27 cellular contexts compared by ENCODE assay signal in genomic region chr19:1520203-1520780, GRCh38. TPM values are rescaled to one million over a fixed set of nuclear protein-coding genes. Genes with fewer than 3 reads are reported as not detected.
DNase-seq lines count a peak whose midpoint lies in the region; ATAC-seq, FAIRE-seq and TF ChIP-seq lines count a peak whose summit lies in the region.
"Had no signal": no experiment of that assay in that cellular context is flagged by ENCODE, and none has a peak within 500 bp of the region (broad histone marks: within the 10 kb centered on the region; RNA-seq: fewer than 3 reads in every experiment).

No MANE protein-coding gene starts in this region.

- peak overlapping the region; percentile 59; the same call in 1 of the 2 replicates for H3K4me2 ChIP-seq in MM.1S (ENCODE audit: low read depth, low read length)
- H3K4me2 ChIP-seq in HepG2 (ENCODE audit: low read depth, low read length) = 0 out of 2 replicates have a peak overlapping the region, but pooled peaks have one; percentile 3
- H3K4me2 ChIP-seq in PC-3 (ENCODE audit: low read length) = no peak overlapping the region

- no peak overlapping the region for H3K27ac ChIP-seq in MM.1S (ENCODE audit: low read length)
- no peak overlapping the region for H3K27ac ChIP-seq in HepG2 (ENCODE audit: extremely low read length, insufficient read depth, low read length)
- no peak overlapping the region for H3K27ac ChIP-seq in PC-3 (ENCODE audit: low read length)
- no peak overlapping the region for H3K27ac ChIP-seq in heart left ventricle
- H3K27ac ChIP-seq: 22Rv1, HL-60, Peyer's patch, SK-N-MC had no signal

- 0% methylated on average over 2 of the region's 17 CpGs for WGBS in HepG2 (ENCODE audit: low lambda C conversion rate)
- 78 to 87% (median 83%) methylated on average over 10 to 17 of the region's 17 CpGs for WGBS in heart left ventricle, 4 donors

- TF ChIP-seq POLR2A in HepG2 (IDR thresholded peaks at IDR 0.05; ENCODE audit: insufficient read depth in 1 of 2, low read depth in 2 of 2, low read length in 2 of 2) (no peak), heart left ventricle (IDR thresholded peaks at IDR 0.05) (no peak)

- no peak for FAIRE-seq in HepG2 (lab: Jason Lieb, UNC)
- FAIRE-seq: GM12891 had no signal

- peaks cover 8% of the 10 kb centered on the region; the same call in 1 of the 2 replicates for H3K4me1 ChIP-seq in MM.1S (ENCODE audit: low read length)
- peaks cover 20% of the 10 kb centered on the region for H3K4me1 ChIP-seq in HepG2 (ENCODE audit: insufficient read depth, low read length)
- no peaks in the 10 kb centered on the region for H3K4me1 ChIP-seq in PC-3 (ENCODE audit: insufficient read depth, low read length)
- peaks cover 0 to 20% (median 0%) of the 10 kb centered on the region in 12 donors for H3K4me1 ChIP-seq in heart left ventricle

- no peak for TF ChIP-seq EP300 in HepG2 (IDR thresholded peaks at IDR 0.05; ENCODE audit: low read depth in 2 of 2, low read length in 2 of 2)
- TF ChIP-seq EP300 in HepG2 (CRISPR knock-in tag; IDR thresholded peaks at IDR 0.05; ENCODE audit: borderline replicate concordance) = no peak

- H3K9me2 ChIP-seq in MM.1S (replicated peaks; ENCODE audit: insufficient read depth, low read length) (no peaks in the 10 kb centered on the region), PC-3 (replicated peaks; ENCODE audit: low read length) (no peaks in the 10 kb centered on the region)

- H3K4me3 ChIP-seq in MM.1S (ENCODE audit: low read length) = no peak overlapping the region
- no peak overlapping the region for H3K4me3 ChIP-seq in HepG2 (replicated peaks in 1 of 3; ENCODE audit: insufficient read depth in 1 of 3, low read depth in 2 of 3, low read length in 3 of 3)
- H3K4me3 ChIP-seq in PC-3 (ENCODE audit: low read length) = no peak overlapping the region
- no peak overlapping the region for H3K4me3 ChIP-seq in heart left ventricle
- H3K4me3 ChIP-seq: Peyer's patch, SK-N-MC had no signal

- CTCF ChIA-PET in HepG2 (lab: Yijun Ruan, JAX; ENCODE audit: low intra/inter-chr PET ratio, low total read pairs) = no interaction called here
- CTCF ChIA-PET in PC-3 (lab: Charles Lee) = no interaction called here

- H3K27me3 ChIP-seq in MM.1S (replicated peaks; ENCODE audit: insufficient read depth, low read length) = peaks cover 75% of the 10 kb centered on the region
- H3K27me3 ChIP-seq in HepG2 (ENCODE audit: control insufficient read depth in 1 of 2, insufficient read depth in 2 of 2, low read length in 2 of 2) = peaks cover 22 to 52% of the 10 kb centered on the region in 2 experiments
- no peaks in the 10 kb centered on the region for H3K27me3 ChIP-seq in PC-3 (ENCODE audit: low read length)
- peaks cover 0 to 28% (median 15%) of the 10 kb centered on the region in 9 donors for H3K27me3 ChIP-seq in heart left ventricle

- H3K9ac ChIP-seq in MM.1S (ENCODE audit: low read length) (no peak overlapping the region), HepG2 (ENCODE audit: insufficient read depth, low read depth, low read length) (no peak overlapping the region), PC-3 (ENCODE audit: low read length) (no peak overlapping the region)

- H3K36me3 ChIP-seq in MM.1S (replicated peaks; ENCODE audit: insufficient read depth, low read length) (no peaks in the 10 kb centered on the region), HepG2 (replicated peaks in 1 of 2; ENCODE audit: control insufficient read depth in 1 of 2, insufficient read depth in 2 of 2, low read length in 2 of 2) (no peaks in the 10 kb centered on the region), PC-3 (ENCODE audit: low read depth, low read length) (no peaks in the 10 kb centered on the region), heart left ventricle (no peaks in the 10 kb centered on the region)
- H3K36me3 ChIP-seq: Peyer's patch had no signal

- peak; percentile 13; the same call in 1 of the 3 replicates for ATAC-seq in HepG2
- ATAC-seq in PC-3 = no peak
- no peak for ATAC-seq in heart left ventricle
- ATAC-seq: HCT116 had no signal

- H2AFZ ChIP-seq in MM.1S (ENCODE audit: low read length) (peak overlapping the region; percentile 14; the same call in 1 of the 2 replicates), HepG2 (ENCODE audit: low read length) (no peak overlapping the region), PC-3 (ENCODE audit: low read length) (no peak overlapping the region)

- in situ Hi-C loops in HepG2 (cut with HindIII; ENCODE audit: extremely low pct_ligation_motif_present, low pct_unique_long_range_greater_than_20kb) = no loop called here

- no peak for TF ChIP-seq RAD21 in HepG2 (CRISPR knock-in tag; IDR thresholded peaks at IDR 0.05)

- H3F3A ChIP-seq in MM.1S (ENCODE audit: insufficient read depth, low read length) (no peaks in the 10 kb centered on the region), PC-3 (ENCODE audit: low read length, unreplicated experiment) (no peaks in the 10 kb centered on the region)

- intact Hi-C loops in HepG2 (cut with micrococcal nuclease; ENCODE audit: unreplicated experiment) (no loop called here), PC-3 (cut with micrococcal nuclease) (no loop called here), heart left ventricle (cut with DNase I) (loop anchor here in 2 of 10 donors (10.0 kb wide), 1 partner anchor 235 kb away; the partner anchor contains the start of gene EFNA2 (in 2 of the 2))

- no peaks in the 10 kb centered on the region for H4K20me1 ChIP-seq in MM.1S (ENCODE audit: insufficient read depth, low read length)
- no peaks in the 10 kb centered on the region for H4K20me1 ChIP-seq in HepG2 (ENCODE audit: insufficient read depth, low read length)
- H4K20me1 ChIP-seq in PC-3 (ENCODE audit: low read length) = no peaks in the 10 kb centered on the region

- DNase-seq in DMS53 (lab: John Stamatoyannopoulos, UW) (peak; percentile 53), DMS53 treated with DMSO at 0.1 percent for 48 hours (lab: John Stamatoyannopoulos, UW; ENCODE audit: unreplicated experiment) (no peak), MM.1S (peak; percentile 44), HepG2 (ENCODE audit: low spot score) (no peak), PC-3 (no peak), heart left ventricle (no peak), NCI-H345 treated with DMSO at 0.1 percent for 48 hours (lab: John Stamatoyannopoulos, UW; ENCODE audit: unreplicated experiment) (no peak)
- DNase-seq in activated CD4-positive, CD25-positive, alpha-beta regulatory T cell treated with anti-CD3 and anti-CD28 coated beads, Interleukin-2, amount 50 U/mL, for 72 hours = no peak
- DNase-seq: CD4-positive, alpha-beta T cell; DMS79 treated with DMSO at 0.1 percent for 48 hours; GF-D8; GOT3; Kasumi-1; MV-4-11; NCI-H1105 treated with DMSO at 0.1 percent for 48 hours; NCI-H146; NCI-H2029; NCI-H526 treated with DMSO at 0.1 percent for 48 hours; Peyer's patch; SIG-M5 had no signal

- BruUV-seq in HepG2 (replicated peaks; lab: Mats Ljungman, UMichigan) (no TSS peak), PC-3 (replicated peaks; lab: Mats Ljungman, UMichigan) (no TSS peak)

- H3K79me2 ChIP-seq in MM.1S (ENCODE audit: low read length) (no peaks in the 10 kb centered on the region), HepG2 (ENCODE audit: insufficient read depth, low read length) (no peaks in the 10 kb centered on the region), PC-3 (ENCODE audit: low read length) (no peaks in the 10 kb centered on the region)

- POLR2A ChIA-PET in HepG2 (lab: Yijun Ruan, JAX) = no interaction called here
- POLR2A ChIA-PET in PC-3 (lab: Charles Lee; ENCODE audit: unreplicated experiment) = no interaction called here

- TF ChIP-seq CTCF in MM.1S (IDR thresholded peaks at IDR 0.05; ENCODE audit: low read length) = no peak
- no peak for TF ChIP-seq CTCF in HepG2 (CRISPR knock-in tag; IDR thresholded peaks at IDR 0.05)
- no peak for TF ChIP-seq CTCF in PC-3 (conservative IDR thresholded peaks at IDR 0.05; ENCODE audit: low read depth, low read length)
- no peak for TF ChIP-seq CTCF in heart left ventricle (IDR thresholded peaks at IDR 0.05)

- H3K9me3 ChIP-seq in MM.1S (replicated peaks; ENCODE audit: insufficient read depth, low read length) (no peaks in the 10 kb centered on the region), HepG2 (ENCODE audit: low read length) (no peaks in the 10 kb centered on the region), PC-3 (ENCODE audit: low read length) (no peaks in the 10 kb centered on the region), heart left ventricle (no peaks in the 10 kb centered on the region)
- H3K9me3 ChIP-seq: Peyer's patch had no signal

RNA-seq across cellular contexts. Expression of gene PLK5, which starts 3.6 kb away (rescaled TPM):
- total RNA-seq in HepG2 (2016; rRNA removed; fragmentation: Illumina TruSeq; extraction: Trizol) (not detected in 2 replicates), PC-3 (2014; rRNA removed) (not detected in 2 replicates), heart left ventricle (under 1 TPM in 1 of 9 donors, not detected in 8; 0.17 TPM)
- total RNA-seq in HepG2 (2016; cell fraction: cytosol; rRNA removed; fragmentation: Illumina TruSeq; extraction: Trizol; ENCODE audit: low read depth) = not detected in 2 replicates
- total RNA-seq in HepG2 (2016; cell fraction: insoluble cytoplasmic fraction; rRNA removed; fragmentation: Illumina TruSeq; extraction: Trizol) = not detected in 2 replicates
- total RNA-seq in HepG2 (2016; cell fraction: membrane; rRNA removed; fragmentation: Illumina TruSeq; extraction: Trizol) = not detected in 2 replicates
- total RNA-seq in HepG2 (2016; cell fraction: nucleus; rRNA removed; fragmentation: Illumina TruSeq; extraction: Trizol) = not detected in 2 replicates
- polyA plus RNA-seq in HepG2 (2011; rRNA removed) (not detected in 2 replicates), heart left ventricle (under 1 TPM in 1 of 2 donors, not detected in 1; 0.30 TPM)
- not detected in 2 replicates for polyA plus RNA-seq in HepG2 (2011; cell fraction: cytosol; rRNA removed)
- not detected in 2 replicates for polyA plus RNA-seq in HepG2 (2011; cell fraction: nucleus; rRNA removed)
- polyA plus RNA-seq in HepG2 (2012) = not detected in 2 replicates
- not detected in 2 replicates for polyA plus RNA-seq in HepG2 (2016; cell fraction: cytosol; fragmentation: Illumina TruSeq; extraction: Trizol; ENCODE audit: low read depth)
- not detected in 2 replicates for polyA plus RNA-seq in HepG2 (2016; cell fraction: insoluble cytoplasmic fraction; fragmentation: Illumina TruSeq; extraction: Trizol; ENCODE audit: low read depth)
- not detected in 2 replicates for polyA plus RNA-seq in HepG2 (2016; cell fraction: membrane; fragmentation: Illumina TruSeq; extraction: Trizol; ENCODE audit: low read depth)
- 0.21 TPM in 1 of 2 replicates, not detected in the other for polyA plus RNA-seq in HepG2 (2016; cell fraction: nucleus; fragmentation: Illumina TruSeq; extraction: Trizol; ENCODE audit: insufficient read depth, low read depth)
- not detected in 2 replicates for polyA minus RNA-seq in HepG2 (2011; rRNA and poly(A)+ RNA removed; ENCODE audit: low replicate concordance)
- not detected in 2 replicates for polyA minus RNA-seq in HepG2 (2011; cell fraction: cytosol; rRNA and poly(A)+ RNA removed)
- not detected in 2 replicates for polyA minus RNA-seq in HepG2 (2011; cell fraction: nucleus; rRNA and poly(A)+ RNA removed)
- total RNA-seq: M059J, Peyer's patch had no signal
- polyA plus RNA-seq: BJ had no signal

RNA-seq across cellular contexts. Expression of gene ADAMTSL5, which starts 7.5 kb away (rescaled TPM):
- total RNA-seq in HepG2 (2016; rRNA removed; fragmentation: Illumina TruSeq; extraction: Trizol) = 0.24 and 0.60 TPM in 2 replicates
- 0.35 and 0.81 TPM in 2 replicates for total RNA-seq in HepG2 (2016; cell fraction: cytosol; rRNA removed; fragmentation: Illumina TruSeq; extraction: Trizol; ENCODE audit: low read depth)
- total RNA-seq in HepG2 (2016; cell fraction: insoluble cytoplasmic fraction; rRNA removed; fragmentation: Illumina TruSeq; extraction: Trizol) = 0.25 and 0.41 TPM in 2 replicates
- 0.17 and 0.56 TPM in 2 replicates for total RNA-seq in HepG2 (2016; cell fraction: membrane; rRNA removed; fragmentation: Illumina TruSeq; extraction: Trizol)
- total RNA-seq in HepG2 (2016; cell fraction: nucleus; rRNA removed; fragmentation: Illumina TruSeq; extraction: Trizol) = 0.41 and 0.78 TPM in 2 replicates
- 2.7 and 3.8 TPM in 2 replicates for polyA plus RNA-seq in HepG2 (2011; rRNA removed)
- polyA plus RNA-seq in HepG2 (2011; cell fraction: cytosol; rRNA removed) = 1.9 and 2.1 TPM in 2 replicates
- polyA plus RNA-seq in HepG2 (2011; cell fraction: nucleus; rRNA removed) = 13.4 and 15.1 TPM in 2 replicates
- polyA plus RNA-seq in HepG2 (2012) = 0.63 and 1.1 TPM in 2 replicates
- polyA plus RNA-seq in HepG2 (2016; cell fraction: cytosol; fragmentation: Illumina TruSeq; extraction: Trizol; ENCODE audit: low read depth) = 0.43 and 0.55 TPM in 2 replicates
- 0.76 and 0.82 TPM in 2 replicates for polyA plus RNA-seq in HepG2 (2016; cell fraction: insoluble cytoplasmic fraction; fragmentation: Illumina TruSeq; extraction: Trizol; ENCODE audit: low read depth)
- 0.43 and 0.80 TPM in 2 replicates for polyA plus RNA-seq in HepG2 (2016; cell fraction: membrane; fragmentation: Illumina TruSeq; extraction: Trizol; ENCODE audit: low read depth)
- polyA plus RNA-seq in HepG2 (2016; cell fraction: nucleus; fragmentation: Illumina TruSeq; extraction: Trizol; ENCODE audit: insufficient read depth, low read depth) = 2.4 and 2.9 TPM in 2 replicates
- 1.8 and 6.0 TPM in 2 replicates for polyA minus RNA-seq in HepG2 (2011; rRNA and poly(A)+ RNA removed; ENCODE audit: low replicate concordance)
- polyA minus RNA-seq in HepG2 (2011; cell fraction: cytosol; rRNA and poly(A)+ RNA removed) = 0.79 and 1.8 TPM in 2 replicates
- polyA minus RNA-seq in HepG2 (2011; cell fraction: nucleus; rRNA and poly(A)+ RNA removed) = 1.2 and 1.7 TPM in 2 replicates
- 1.7 and 5.0 TPM in 2 replicates for total RNA-seq in PC-3 (2014; rRNA removed)
- total RNA-seq in heart left ventricle = 10 to 100 TPM; 24.4 to 53.6 (median 33.9) TPM
- polyA plus RNA-seq in heart left ventricle = 10 to 100 TPM; 20.8 to 25.5 TPM

RNA-seq across cellular contexts. Expression of gene REEP6, which starts 29.3 kb away (rescaled TPM):
- 15.6 and 28.8 TPM in 2 replicates for total RNA-seq in HepG2 (2016; rRNA removed; fragmentation: Illumina TruSeq; extraction: Trizol)
- 21.2 and 31.3 TPM in 2 replicates for total RNA-seq in HepG2 (2016; cell fraction: cytosol; rRNA removed; fragmentation: Illumina TruSeq; extraction: Trizol; ENCODE audit: low read depth)
- total RNA-seq in HepG2 (2016; cell fraction: insoluble cytoplasmic fraction; rRNA removed; fragmentation: Illumina TruSeq; extraction: Trizol) = 13.3 and 31.5 TPM in 2 replicates
- 21.8 and 29.6 TPM in 2 replicates for total RNA-seq in HepG2 (2016; cell fraction: membrane; rRNA removed; fragmentation: Illumina TruSeq; extraction: Trizol)
- total RNA-seq in HepG2 (2016; cell fraction: nucleus; rRNA removed; fragmentation: Illumina TruSeq; extraction: Trizol) = 22.0 and 24.7 TPM in 2 replicates
- 10.0 and 17.3 TPM in 2 replicates for polyA plus RNA-seq in HepG2 (2011; rRNA removed)
- 10.9 and 13.3 TPM in 2 replicates for polyA plus RNA-seq in HepG2 (2011; cell fraction: cytosol; rRNA removed)
- polyA plus RNA-seq in HepG2 (2011; cell fraction: nucleus; rRNA removed) = 15.2 and 19.3 TPM in 2 replicates
- 31.7 and 32.2 TPM in 2 replicates for polyA plus RNA-seq in HepG2 (2012)
- polyA plus RNA-seq in HepG2 (2016; cell fraction: cytosol; fragmentation: Illumina TruSeq; extraction: Trizol; ENCODE audit: low read depth) = 40.3 and 49.6 TPM in 2 replicates
- 23.2 and 29.9 TPM in 2 replicates for polyA plus RNA-seq in HepG2 (2016; cell fraction: insoluble cytoplasmic fraction; fragmentation: Illumina TruSeq; extraction: Trizol; ENCODE audit: low read depth)
- 43.0 and 49.7 TPM in 2 replicates for polyA plus RNA-seq in HepG2 (2016; cell fraction: membrane; fragmentation: Illumina TruSeq; extraction: Trizol; ENCODE audit: low read depth)
- 65.9 and 70.0 TPM in 2 replicates for polyA plus RNA-seq in HepG2 (2016; cell fraction: nucleus; fragmentation: Illumina TruSeq; extraction: Trizol; ENCODE audit: insufficient read depth, low read depth)
- 7.1 and 14.8 TPM in 2 replicates for polyA minus RNA-seq in HepG2 (2011; rRNA and poly(A)+ RNA removed; ENCODE audit: low replicate concordance)
- polyA minus RNA-seq in HepG2 (2011; cell fraction: cytosol; rRNA and poly(A)+ RNA removed) = 12.4 and 14.4 TPM in 2 replicates
- 3.5 and 3.6 TPM in 2 replicates for polyA minus RNA-seq in HepG2 (2011; cell fraction: nucleus; rRNA and poly(A)+ RNA removed)
- 27.2 and 34.7 TPM in 2 replicates for total RNA-seq in PC-3 (2014; rRNA removed)
- total RNA-seq in heart left ventricle = 1 to 10 TPM; 1.9 to 6.0 (median 3.5) TPM
- polyA plus RNA-seq in heart left ventricle = 1 to 10 TPM; 3.6 to 4.1 TPM

RNA-seq across cellular contexts. Expression of gene PCSK4, which starts 30.1 kb away (rescaled TPM):
- 0.52 and 2.0 TPM in 2 replicates for total RNA-seq in HepG2 (2016; rRNA removed; fragmentation: Illumina TruSeq; extraction: Trizol)
- 0.91 and 1.2 TPM in 2 replicates for total RNA-seq in HepG2 (2016; cell fraction: cytosol; rRNA removed; fragmentation: Illumina TruSeq; extraction: Trizol; ENCODE audit: low read depth)
- 1.1 and 1.5 TPM in 2 replicates for total RNA-seq in HepG2 (2016; cell fraction: insoluble cytoplasmic fraction; rRNA removed; fragmentation: Illumina TruSeq; extraction: Trizol)
- total RNA-seq in HepG2 (2016; cell fraction: membrane; rRNA removed; fragmentation: Illumina TruSeq; extraction: Trizol) = 1.5 and 2.0 TPM in 2 replicates
- total RNA-seq in HepG2 (2016; cell fraction: nucleus; rRNA removed; fragmentation: Illumina TruSeq; extraction: Trizol) = 1.7 and 3.6 TPM in 2 replicates
- polyA plus RNA-seq in HepG2 (2011; rRNA removed) = 2.7 and 3.1 TPM in 2 replicates
- polyA plus RNA-seq in HepG2 (2011; cell fraction: cytosol; rRNA removed) = 0.73 and 1.2 TPM in 2 replicates
- 62.7 and 100 TPM in 2 replicates for polyA plus RNA-seq in HepG2 (2011; cell fraction: nucleus; rRNA removed)
- polyA plus RNA-seq in HepG2 (2012) = 2.9 and 3.0 TPM in 2 replicates
- 0.60 and 0.88 TPM in 2 replicates for polyA plus RNA-seq in HepG2 (2016; cell fraction: cytosol; fragmentation: Illumina TruSeq; extraction: Trizol; ENCODE audit: low read depth)
- polyA plus RNA-seq in HepG2 (2016; cell fraction: insoluble cytoplasmic fraction; fragmentation: Illumina TruSeq; extraction: Trizol; ENCODE audit: low read depth) = 0.61 and 1.1 TPM in 2 replicates
- polyA plus RNA-seq in HepG2 (2016; cell fraction: membrane; fragmentation: Illumina TruSeq; extraction: Trizol; ENCODE audit: low read depth) = 1.2 TPM in 2 replicates
- 11.8 and 12.9 TPM in 2 replicates for polyA plus RNA-seq in HepG2 (2016; cell fraction: nucleus; fragmentation: Illumina TruSeq; extraction: Trizol; ENCODE audit: insufficient read depth, low read depth)
- 0.84 and 1.6 TPM in 2 replicates for polyA minus RNA-seq in HepG2 (2011; rRNA and poly(A)+ RNA removed; ENCODE audit: low replicate concordance)
- 0.88 and 1.6 TPM in 2 replicates for polyA minus RNA-seq in HepG2 (2011; cell fraction: cytosol; rRNA and poly(A)+ RNA removed)
- polyA minus RNA-seq in HepG2 (2011; cell fraction: nucleus; rRNA and poly(A)+ RNA removed) = 1.7 and 4.6 TPM in 2 replicates
- total RNA-seq in PC-3 (2014; rRNA removed) = 3.9 and 5.7 TPM in 2 replicates
- 1 to 10 TPM in 6 of 9 donors, under 1 TPM in 3; 0.31 to 1.9 (median 1.7) TPM for total RNA-seq in heart left ventricle
- polyA plus RNA-seq in heart left ventricle = under 1 TPM; 0.83 to 0.91 TPM

RNA-seq across cellular contexts. Expression of gene C19orf25, which starts 41.3 kb away (rescaled TPM):
- 32.3 and 32.4 TPM in 2 replicates for total RNA-seq in HepG2 (2016; rRNA removed; fragmentation: Illumina TruSeq; extraction: Trizol)
- total RNA-seq in HepG2 (2016; cell fraction: cytosol; rRNA removed; fragmentation: Illumina TruSeq; extraction: Trizol; ENCODE audit: low read depth) = 11.9 and 13.3 TPM in 2 replicates
- total RNA-seq in HepG2 (2016; cell fraction: insoluble cytoplasmic fraction; rRNA removed; fragmentation: Illumina TruSeq; extraction: Trizol) = 34.4 and 35.4 TPM in 2 replicates
- 33.2 and 36.2 TPM in 2 replicates for total RNA-seq in HepG2 (2016; cell fraction: membrane; rRNA removed; fragmentation: Illumina TruSeq; extraction: Trizol)
- 15.1 and 17.1 TPM in 2 replicates for total RNA-seq in HepG2 (2016; cell fraction: nucleus; rRNA removed; fragmentation: Illumina TruSeq; extraction: Trizol)
- 14.2 and 19.5 TPM in 2 replicates for polyA plus RNA-seq in HepG2 (2011; rRNA removed)
- 18.3 and 24.5 TPM in 2 replicates for polyA plus RNA-seq in HepG2 (2011; cell fraction: cytosol; rRNA removed)
- 33.5 and 34.3 TPM in 2 replicates for polyA plus RNA-seq in HepG2 (2011; cell fraction: nucleus; rRNA removed)
- 9.6 and 14.8 TPM in 2 replicates for polyA plus RNA-seq in HepG2 (2012)
- 11.7 and 15.7 TPM in 2 replicates for polyA plus RNA-seq in HepG2 (2016; cell fraction: cytosol; fragmentation: Illumina TruSeq; extraction: Trizol; ENCODE audit: low read depth)
- 31.7 and 32.0 TPM in 2 replicates for polyA plus RNA-seq in HepG2 (2016; cell fraction: insoluble cytoplasmic fraction; fragmentation: Illumina TruSeq; extraction: Trizol; ENCODE audit: low read depth)
- 25.3 and 26.3 TPM in 2 replicates for polyA plus RNA-seq in HepG2 (2016; cell fraction: membrane; fragmentation: Illumina TruSeq; extraction: Trizol; ENCODE audit: low read depth)
- 30.3 and 33.5 TPM in 2 replicates for polyA plus RNA-seq in HepG2 (2016; cell fraction: nucleus; fragmentation: Illumina TruSeq; extraction: Trizol; ENCODE audit: insufficient read depth, low read depth)
- 15.8 and 20.8 TPM in 2 replicates for polyA minus RNA-seq in HepG2 (2011; rRNA and poly(A)+ RNA removed; ENCODE audit: low replicate concordance)
- polyA minus RNA-seq in HepG2 (2011; cell fraction: cytosol; rRNA and poly(A)+ RNA removed) = 8.7 and 9.4 TPM in 2 replicates
- polyA minus RNA-seq in HepG2 (2011; cell fraction: nucleus; rRNA and poly(A)+ RNA removed) = 13.3 and 13.6 TPM in 2 replicates
- total RNA-seq in PC-3 (2014; rRNA removed) = 45.0 and 54.9 TPM in 2 replicates
- 10 to 100 TPM in 8 of 9 donors, 1 to 10 TPM in 1; 9.4 to 29.2 (median 15.7) TPM for total RNA-seq in heart left ventricle
- polyA plus RNA-seq in heart left ventricle = 10 to 100 TPM; 27.6 to 27.8 TPM

Comparison
In these comparisons a context has a peak if more than half of its experiments do, and no peak if none do; other contexts are left out.
1. DNase-seq: peak in DMS53 (single experiment) and MM.1S (single experiment); none in DMS53 treated with DMSO at 0.1 percent for 48 hours (single experiment), HepG2 (single experiment), PC-3 (single experiment), heart left ventricle (0 of 5), activated CD4-positive, CD25-positive, alpha-beta regulatory T cell treated with anti-CD3 and anti-CD28 coated beads, Interleukin-2, amount 50 U/mL, for 72 hours (single experiment) and NCI-H345 treated with DMSO at 0.1 percent for 48 hours (single experiment).